Comparison of ENCODE assay signal across 8 cellular contexts in genomic region chrX:63754141-63754859, GRCh38. TPM values are rescaled to one million over a fixed set of nuclear protein-coding genes. Genes with fewer than 3 reads are reported as not detected.
DNase-seq lines count a peak whose midpoint lies in the region; ATAC-seq and TF ChIP-seq lines count a peak whose summit lies in the region.

No MANE protein-coding gene starts in this region.

- ATAC-seq in GM19328 (IDR thresholded peaks at IDR 0.05; ENCODE audit: unreplicated experiment) (peak; percentile 30), HG03521 (IDR thresholded peaks at IDR 0.05; ENCODE audit: unreplicated experiment) (peak; percentile 24)

- peak overlapping the region; percentile 97 for H3K27ac Mint-ChIP-seq in type B pancreatic cell

- H3K9me3 Mint-ChIP-seq in type B pancreatic cell: no peaks in the 10 kb centered on the region

- H3K4me1 ChIP-seq in ectodermal cell (ENCODE audit: control insufficient read depth, insufficient read depth, low read length): peaks cover 3% of the 10 kb centered on the region
- peaks cover 0 to 32% of the 10 kb centered on the region in 2 donors for H3K4me1 ChIP-seq in muscle layer of duodenum (ENCODE audit: control insufficient read depth in 1 of 2, insufficient read depth in 2 of 2, low read length in 2 of 2)

- H3K27ac ChIP-seq in VCaP (peak overlapping the region; percentile 82), ectodermal cell (ENCODE audit: insufficient read depth, low read depth, low read length, poor library complexity, severe bottlenecking) (peak overlapping the region; percentile 87), muscle layer of duodenum (ENCODE audit: low read length) (peak overlapping the region; percentile 92)

- peak overlapping the region; percentile 98 for H3K4me3 Mint-ChIP-seq in type B pancreatic cell

- WGBS in ectodermal cell, 2 experiments: 4 to 7% methylated on average over 24 to 25 of the region's 25 CpGs

- DNase-seq in AG08396 (ENCODE audit: low spot score) (peak; percentile 8), type B pancreatic cell (ENCODE audit: extremely low spot score, unreplicated experiment) (no peak), NCI-H187 treated with DMSO at 0.1 percent for 48 hours (lab: John Stamatoyannopoulos, UW) (no peak)

- no peak for TF ChIP-seq CTCF in VCaP (conservative IDR thresholded peaks at IDR 0.05)
- TF ChIP-seq CTCF in type B pancreatic cell (conservative IDR thresholded peaks at IDR 0.05): no peak

- no peaks in the 10 kb centered on the region for H3K27me3 Mint-ChIP-seq in type B pancreatic cell

- H3K36me3 ChIP-seq in ectodermal cell (ENCODE audit: control insufficient read depth, insufficient read depth, low read length) (no peaks in the 10 kb centered on the region), muscle layer of duodenum (ENCODE audit: control insufficient read depth in 1 of 2, insufficient read depth in 2 of 2, low read length in 2 of 2) (no peaks in the 10 kb centered on the region)

- H3K4me3 ChIP-seq in ectodermal cell (ENCODE audit: insufficient read depth, low read depth, low read length): peak overlapping the region; percentile 63
- peak overlapping the region; percentile 70 to 90 for H3K4me3 ChIP-seq in muscle layer of duodenum (ENCODE audit: low read depth in 1 of 2, low read length in 2 of 2)

- no peaks in the 10 kb centered on the region for H3K36me3 Mint-ChIP-seq in type B pancreatic cell

- H3K27me3 ChIP-seq in ectodermal cell (ENCODE audit: control insufficient read depth, insufficient read depth, low read length, poor library complexity, severe bottlenecking) (no peaks in the 10 kb centered on the region), muscle layer of duodenum (ENCODE audit: low read depth, low read length) (no peaks in the 10 kb centered on the region)

- H3K9me3 ChIP-seq in ectodermal cell (ENCODE audit: control insufficient read depth, low read length) (no peaks in the 10 kb centered on the region), muscle layer of duodenum (ENCODE audit: control insufficient read depth in 1 of 2, low read length in 2 of 2) (no peaks in the 10 kb centered on the region)

- peaks cover 9% of the 10 kb centered on the region for H3K4me1 Mint-ChIP-seq in type B pancreatic cell (ENCODE audit: unreplicated experiment)

RNA-seq across cellular contexts. Expression of gene ARHGEF9, which starts 30.7 kb away (rescaled TPM):
- polyA plus RNA-seq in ectodermal cell (2013, experiment 1 of 4): 72.1 TPM
- polyA plus RNA-seq in ectodermal cell (2013, experiment 2 of 4): 75.6 TPM
- 58.5 TPM for polyA plus RNA-seq in ectodermal cell (2013, experiment 3 of 4)
- 65.2 TPM for polyA plus RNA-seq in ectodermal cell (2013, experiment 4 of 4)
- 22.6 and 37.0 TPM in 2 replicates for total RNA-seq in type B pancreatic cell (ENCODE audit: low replicate concordance)
